Comparison of ENCODE assay signal across 10 cellular contexts in genomic region chr11:75276696-75277095, GRCh38. TPM values are rescaled to one million over a fixed set of nuclear protein-coding genes. Genes with fewer than 3 reads are reported as not detected.
DNase-seq lines count a peak whose midpoint lies in the region; ATAC-seq and TF ChIP-seq lines count a peak whose summit lies in the region.
"Had no signal": no experiment of that assay in that cellular context is flagged by ENCODE, and none has a peak within 500 bp of the region (broad histone marks: within the 10 kb centered on the region; RNA-seq: fewer than 3 reads in every experiment).

No MANE protein-coding gene starts in this region.

- no peaks in the 10 kb centered on the region for H3K27me3 Mint-ChIP-seq in activated T-helper 17 cell treated with anti-CD3 and anti-CD28 coated beads, Interleukin-2, amount 50 U/mL, for 72 hours
- H3K27me3 Mint-ChIP-seq: progenitor cell of endocrine pancreas had no signal

- no peaks in the 10 kb centered on the region for H3K9me3 Mint-ChIP-seq in activated T-helper 17 cell treated with anti-CD3 and anti-CD28 coated beads, Interleukin-2, amount 50 U/mL, for 72 hours

- H2AFZ ChIP-seq in DND-41 (ENCODE audit: low read depth, low read length) (no peak overlapping the region), osteoblast (ENCODE audit: low read length) (no peak overlapping the region)

- H3K36me3 Mint-ChIP-seq in activated T-helper 17 cell treated with anti-CD3 and anti-CD28 coated beads, Interleukin-2, amount 50 U/mL, for 72 hours (ENCODE audit: low read depth), result no peaks in the 10 kb centered on the region

- H4K20me1 ChIP-seq in DND-41 (ENCODE audit: insufficient read depth, low read length) (no peaks in the 10 kb centered on the region), osteoblast (ENCODE audit: insufficient read depth, low read length) (no peaks in the 10 kb centered on the region)

- peaks cover 26% of the 10 kb centered on the region for H3K4me1 Mint-ChIP-seq in activated T-helper 17 cell treated with anti-CD3 and anti-CD28 coated beads, Interleukin-2, amount 50 U/mL, for 72 hours

- H3K4me1 ChIP-seq in DND-41 (ENCODE audit: insufficient read depth, low read length) (peaks cover 29% of the 10 kb centered on the region), osteoblast (ENCODE audit: insufficient read depth, low read length) (no peaks in the 10 kb centered on the region)

- H3K27ac Mint-ChIP-seq in activated T-helper 17 cell treated with anti-CD3 and anti-CD28 coated beads, Interleukin-2, amount 50 U/mL, for 72 hours, result peak overlapping the region; percentile 95
- H3K27ac Mint-ChIP-seq: progenitor cell of endocrine pancreas had no signal

- H3K4me2 ChIP-seq in DND-41 (ENCODE audit: insufficient read depth, low read length) (no peak overlapping the region), osteoblast (ENCODE audit: insufficient read depth, low read length) (no peak overlapping the region)

- no peaks in the 10 kb centered on the region for H3K79me2 ChIP-seq in DND-41 (ENCODE audit: insufficient read depth, low read length)
- no peaks in the 10 kb centered on the region for H3K79me2 ChIP-seq in osteoblast (ENCODE audit: insufficient read depth, low read length)

- TF ChIP-seq CTCF in DND-41 (IDR thresholded peaks at IDR 0.05; ENCODE audit: borderline replicate concordance, extremely low read depth, low read length, poor library complexity, severe bottlenecking) (no peak), osteoblast (IDR thresholded peaks at IDR 0.05; ENCODE audit: extremely low read depth, low read depth, low read length) (no peak)

- H3K36me3 ChIP-seq in DND-41 (ENCODE audit: insufficient read depth, low read length) (peaks cover 41% of the 10 kb centered on the region), osteoblast (ENCODE audit: insufficient read depth, low read length) (no peaks in the 10 kb centered on the region)

- H3K4me3 Mint-ChIP-seq in activated T-helper 17 cell treated with anti-CD3 and anti-CD28 coated beads, Interleukin-2, amount 50 U/mL, for 72 hours, result peak overlapping the region; percentile 74

- no peaks in the 10 kb centered on the region for H3K9me3 ChIP-seq in DND-41 (ENCODE audit: insufficient read depth, low read length, severe bottlenecking)
- H3K9me3 ChIP-seq in osteoblast (ENCODE audit: low read depth, low read length), result no peaks in the 10 kb centered on the region

- ATAC-seq in DND-41 (ENCODE audit: insufficient read depth, low read depth) (no peak), HG02885 (IDR thresholded peaks at IDR 0.05; ENCODE audit: poor library complexity, unreplicated experiment) (no peak)
- ATAC-seq in activated T-helper 17 cell treated with anti-CD3 and anti-CD28 coated beads, Interleukin-2, amount 50 U/mL, for 72 hours (replicated peaks), result no peak

- H3K4me3 ChIP-seq in DND-41 (ENCODE audit: low read depth in 1 of 2, low read length in 2 of 2) (no peak overlapping the region), osteoblast (ENCODE audit: insufficient read depth, low read length) (no peak overlapping the region)

- DNase-seq in DND-41 (no peak), NCI-H2029 (lab: John Stamatoyannopoulos, UW) (peak; percentile 98), osteoblast (ENCODE audit: insufficient read length, low spot score, missing footprints) (peak; percentile 70), AG08395 (ENCODE audit: low spot score) (no peak), UCSD-AML1 (lab: John Stamatoyannopoulos, UW; ENCODE audit: unreplicated experiment) (no peak)
- DNase-seq: activated gamma-delta T cell treated with Interleukin-2 at 50 U/mL for 16 hours, SW 1271 had no signal

- H3K27ac ChIP-seq in DND-41 (ENCODE audit: low read length) (peak overlapping the region; percentile 73), osteoblast (ENCODE audit: low read depth, low read length) (no peak overlapping the region)

- H3K27me3 ChIP-seq in DND-41 (ENCODE audit: insufficient read depth, low read length, poor library complexity), result no peaks in the 10 kb centered on the region
- no peaks in the 10 kb centered on the region for H3K27me3 ChIP-seq in osteoblast (ENCODE audit: insufficient read depth, low read length)

- peak overlapping the region; percentile 27; the same call in 1 of the 2 replicates for H3K9ac ChIP-seq in DND-41 (ENCODE audit: low read depth, low read length)

RNA-seq across cellular contexts. Expression of gene TPBGL, which starts 36.1 kb away (rescaled TPM):
- total RNA-seq in activated T-helper 17 cell treated with anti-CD3 and anti-CD28 coated beads, Interleukin-2, amount 50 U/mL, for 72 hours, result under 1 TPM; 0.26 to 0.40 TPM
- not detected in 2 replicates for total RNA-seq in osteoblast
- total RNA-seq: progenitor cell of endocrine pancreas had no signal

Comparison
In these comparisons a context has a peak if more than half of its experiments do, and no peak if none do; other contexts are left out.
1. DNase-seq: peak in NCI-H2029 (single experiment) and osteoblast (single experiment); none in DND-41 (single experiment), AG08395 (single experiment) and UCSD-AML1 (single experiment).